Comparison of ENCODE assay signal across 24 cellular contexts in genomic region chr15:101308604-101309435, GRCh38. TPM values are rescaled to one million over a fixed set of nuclear protein-coding genes. Genes with fewer than 3 reads are reported as not detected.
A peak's percentile ranks its signal among the peaks of the same experiment; 100 is the strongest.
DNase-seq lines count a peak whose midpoint lies in the region; ATAC-seq, FAIRE-seq and TF ChIP-seq lines count a peak whose summit lies in the region.
"Had no signal": no experiment of that assay in that cellular context is flagged by ENCODE, and none has a peak within 500 bp of the region (broad histone marks: within the 10 kb centered on the region; RNA-seq: fewer than 3 reads in every experiment).

No MANE protein-coding gene starts in this region.

- peak; percentile 54 for ATAC-seq in GM12878

- no peak overlapping the region for H3K27ac ChIP-seq in GM12878 (ENCODE audit: control insufficient read depth, insufficient read depth)
- no peak overlapping the region for H3K27ac ChIP-seq in spleen
- H3K27ac ChIP-seq: BLaER1, brain microvascular endothelial cell, epithelial cell of prostate, parathyroid adenoma had no signal

- SMC1A ChIA-PET in GM12878 (lab: Charles Lee; ENCODE audit: uncharacterized antibody, unreplicated experiment) = no interaction called here

- BruUV-seq in GM12878 (replicated peaks; lab: Mats Ljungman, UMichigan) = no TSS peak

- DNase-seq in activated effector memory CD4-positive, alpha-beta T cell treated with anti-CD3 and anti-CD28 coated beads, Interleukin-2, amount 50 U/mL, for 16 hours = peak; percentile 19
- DNase-seq in activated effector memory CD4-positive, alpha-beta T cell treated with Interleukin-2 at 50 U/mL for 16 hours = no peak
- DNase-seq in NCI-H1417 treated with DMSO at 0.1 percent for 48 hours (lab: John Stamatoyannopoulos, UW) (peak; percentile 10), GM12878 (ENCODE audit: low read depth, low spot score) (no peak), spleen (peak; percentile 65), NCI-H2196 (lab: John Stamatoyannopoulos, UW; ENCODE audit: unreplicated experiment) (no peak), SIG-M5 treated with dmso at 0.1 percent for 504 hours (lab: John Stamatoyannopoulos, UW; ENCODE audit: unreplicated experiment) (no peak)
- DNase-seq: activated CD4-positive, alpha-beta T cell treated with anti-CD3 and anti-CD28 coated beads for 4 hours; activated naive CD4-positive, alpha-beta T cell treated with anti-CD3 and anti-CD28 coated beads, Interleukin-2, amount 50 U/mL, for 16 hours; amniotic stem cell; brain microvascular endothelial cell; COR-L47; effector CD4-positive, alpha-beta T cell; HCEC 1CT; NCI-H1105; NCI-H2171 treated with DMSO at 0.1 percent for 48 hours; nephron progenitor cell; stimulated activated CD4-positive, alpha-beta T cell treated with anti-CD3 and anti-CD28 coated beads, Interleukin-2, amount 100 ng/mL, for 48 hours; substantia nigra had no signal

- no peak for TF ChIP-seq RAD21 in GM12878 (IDR thresholded peaks at IDR 0.05; ENCODE audit: insufficient read depth, low read depth, low read length)

- H3K9ac ChIP-seq in GM12878 (ENCODE audit: control insufficient read depth, insufficient read depth, low read length) = no peak overlapping the region
- H3K9ac ChIP-seq: BLaER1, parathyroid adenoma had no signal

- in situ Hi-C loops in GM12878 (cut with MboI) = no loop called here

- H3K9me3 ChIP-seq in GM12878 (replicated peaks; ENCODE audit: control insufficient read depth, insufficient read depth, low read length) (no peaks in the 10 kb centered on the region), spleen (no peaks in the 10 kb centered on the region)
- H3K9me3 ChIP-seq: BLaER1 had no signal

- TF ChIP-seq EP300 in GM12878 (IDR thresholded peaks at IDR 0.05; ENCODE audit: borderline replicate concordance in 1 of 2, control insufficient read depth in 1 of 2, low read depth in 2 of 2, low read length in 2 of 2) = no peak

- H4K20me1 ChIP-seq in GM12878 (ENCODE audit: control insufficient read depth, insufficient read depth) = no peaks in the 10 kb centered on the region
- H4K20me1 ChIP-seq: BLaER1 had no signal

- TF ChIP-seq POLR2A in GM12878 (IDR thresholded peaks at IDR 0.05; ENCODE audit: low read depth, low read length) (no peak), spleen (IDR thresholded peaks at IDR 0.05) (no peak)

- CTCF ChIA-PET in GM12878 (lab: Yijun Ruan, JAX) = interaction anchor here (0.6 kb wide), 2 partner anchors 13 to 1649 kb away, joined by 3 to 4 read pairs; no protein-coding TSS in a partner anchor

- 27% methylated on average over 20 of the region's 20 CpGs for WGBS in GM12878 (ENCODE audit: insufficient coverage, insufficient replicate concordance, low lambda C conversion rate, missing lambda C conversion rate)
- WGBS in spleen, 5 donors = 82 to 87% (median 83%) methylated on average over 10 to 20 of the region's 20 CpGs

- intact Hi-C loops in GM12878 (cut with micrococcal nuclease; ENCODE audit: unreplicated experiment) = no loop called here
- intact Hi-C loops in spleen (cut with DNase I; ENCODE audit: low total_unique reads) = no loop called here

- H3K79me2 ChIP-seq in GM12878 (ENCODE audit: control insufficient read depth, insufficient read depth, low read length) = no peaks in the 10 kb centered on the region
- H3K79me2 ChIP-seq: parathyroid adenoma had no signal

- FAIRE-seq in GM12878 (lab: Jason Lieb, UNC) = no peak
- FAIRE-seq: GM18507, islet of Langerhans had no signal

- POLR2A ChIA-PET in GM12878 (lab: Charles Lee) = no interaction called here

- H3K4me2 ChIP-seq in GM12878 (ENCODE audit: control insufficient read depth, insufficient read depth) = no peak overlapping the region
- H3K4me2 ChIP-seq: BLaER1 had no signal

- no peaks in the 10 kb centered on the region for H3K36me3 ChIP-seq in GM12878 (ENCODE audit: control insufficient read depth in 2 of 2, insufficient read depth in 2 of 2, low read length in 1 of 2)
- peaks cover 0 to 83% (median 10%) of the 10 kb centered on the region in 6 donors for H3K36me3 ChIP-seq in spleen
- H3K36me3 ChIP-seq: BLaER1, brain microvascular endothelial cell had no signal

- H3K4me3 ChIP-seq in GM12878 (no peak overlapping the region), spleen (no peak overlapping the region)
- H3K4me3 ChIP-seq: BLaER1 had no signal

- H2AFZ ChIP-seq in GM12878 (ENCODE audit: control insufficient read depth, low read depth, low read length) = no peak overlapping the region
- H2AFZ ChIP-seq: parathyroid adenoma had no signal

- H3K27me3 ChIP-seq in GM12878 (replicated peaks in 1 of 2; ENCODE audit: control insufficient read depth in 2 of 2, insufficient read depth in 2 of 2, low read length in 1 of 2) (peaks cover 0 to 1% of the 10 kb centered on the region in 2 experiments; a peak in 2 of 4 replicates), spleen (replicated peaks in 1 of 7) (peaks cover 0 to 4% (median 0%) of the 10 kb centered on the region in 7 donors)
- H3K27me3 ChIP-seq: BLaER1, brain microvascular endothelial cell had no signal

- H3K4me1 ChIP-seq in GM12878 (ENCODE audit: control insufficient read depth, insufficient read depth, low read length) = no peaks in the 10 kb centered on the region
- no peaks in the 10 kb centered on the region for H3K4me1 ChIP-seq in spleen
- H3K4me1 ChIP-seq: parathyroid adenoma had no signal

- RAD21 ChIA-PET in GM12878 (lab: Charles Lee; ENCODE audit: unreplicated experiment) = no interaction called here

- TF ChIP-seq CTCF in GM12878 (IDR thresholded peaks at IDR 0.05 in 2 of 3, conservative IDR thresholded peaks at IDR 0.05 in 1 of 3; ENCODE audit: control insufficient read depth in 2 of 3, extremely low read depth in 1 of 3, insufficient read depth in 1 of 3, low read depth in 3 of 3, low read length in 3 of 3) (no peak), spleen (IDR thresholded peaks at IDR 0.05 in 8 of 11, conservative IDR thresholded peaks at IDR 0.05 in 3 of 11) (no peak)

TF ChIP-seq in GM12878, 131 proteins besides CTCF, POLR2A, EP300 and RAD21 (continues in another document):
- peak; percentile 27; the same call in 1 of the 2 replicates for TF ChIP-seq RUNX3 (IDR thresholded peaks at IDR 0.05; ENCODE audit: low read length)

RNA-seq across cellular contexts. Expression of gene SNRPA1, which starts 13.8 kb away (rescaled TPM):
- 112 TPM in 2 replicates for total RNA-seq in GM12878 (2013; cell fraction: nucleolus; rRNA removed)
- 88.4 and 95.1 TPM in 2 replicates for total RNA-seq in GM12878 (2014; rRNA removed)
- total RNA-seq in GM12878 (2014; rRNA removed; fragmentation: Illumina TruSeq; extraction: Trizol) = 54.3 and 59.9 TPM in 2 replicates
- total RNA-seq in GM12878 (2021) = 117 and 126 TPM in 2 replicates
- 149 TPM for polyA plus RNA-seq in GM12878 (2011; ENCODE audit: low read depth)
- polyA plus RNA-seq in GM12878 (2011; rRNA removed) = 267 and 344 TPM in 2 replicates
- 146 and 176 TPM in 2 replicates for polyA plus RNA-seq in GM12878 (2011; cell fraction: cytosol; rRNA removed)
- 172 and 183 TPM in 2 replicates for polyA plus RNA-seq in GM12878 (2011; cell fraction: nucleus; rRNA removed)
- 111 and 176 TPM in 2 replicates for polyA plus RNA-seq in GM12878 (2012)
- polyA plus RNA-seq in GM12878 (2014; fragmentation: Illumina TruSeq; extraction: Trizol) = 138 and 154 TPM in 2 replicates
- 100 to 1,000 TPM; 174 to 238 TPM for polyA plus RNA-seq in GM12878 (2014; fragmentation: Nextera tagmentation; extraction: Ambion mirVana)
- polyA plus RNA-seq in GM12878 (2014; rRNA removed) = 123 and 149 TPM in 2 replicates
- polyA plus RNA-seq in GM12878 (2016; fragmentation: Nextera tagmentation; extraction: Ambion mirVana) = 100 to 1,000 TPM; 240 to 258 TPM
- polyA minus RNA-seq in GM12878 (2011; rRNA and poly(A)+ RNA removed) = 55.1 and 81.8 TPM in 2 replicates
- polyA minus RNA-seq in GM12878 (2011; cell fraction: cytosol; rRNA and poly(A)+ RNA removed) = 42.9 and 46.5 TPM in 2 replicates
- polyA minus RNA-seq in GM12878 (2011; cell fraction: nucleus; rRNA and poly(A)+ RNA removed) = 27.8 and 38.6 TPM in 2 replicates
- 10 to 100 TPM; 56.2 to 85.4 (median 68.8) TPM for total RNA-seq in spleen
- 10 to 100 TPM; 74.6 to 75.1 (median 74.7) TPM for polyA plus RNA-seq in spleen

RNA-seq across cellular contexts. Expression of gene SELENOS, which starts 31.5 kb away (rescaled TPM):
- total RNA-seq in GM12878 (2013; cell fraction: nucleolus; rRNA removed) = 50.5 and 66.2 TPM in 2 replicates
- 30.7 and 36.4 TPM in 2 replicates for total RNA-seq in GM12878 (2014; rRNA removed)
- total RNA-seq in GM12878 (2014; rRNA removed; fragmentation: Illumina TruSeq; extraction: Trizol) = 35.7 and 37.8 TPM in 2 replicates
- total RNA-seq in GM12878 (2021) = 29.0 and 33.4 TPM in 2 replicates
- polyA plus RNA-seq in GM12878 (2011; ENCODE audit: low read depth) = 37.2 TPM
- polyA plus RNA-seq in GM12878 (2011; rRNA removed) = 62.9 and 73.8 TPM in 2 replicates
- 43.7 and 45.0 TPM in 2 replicates for polyA plus RNA-seq in GM12878 (2011; cell fraction: cytosol; rRNA removed)
- 30.2 and 33.3 TPM in 2 replicates for polyA plus RNA-seq in GM12878 (2011; cell fraction: nucleus; rRNA removed)
- polyA plus RNA-seq in GM12878 (2012) = 42.4 and 44.3 TPM in 2 replicates
- 34.9 and 35.8 TPM in 2 replicates for polyA plus RNA-seq in GM12878 (2014; fragmentation: Illumina TruSeq; extraction: Trizol)
- polyA plus RNA-seq in GM12878 (2014; fragmentation: Nextera tagmentation; extraction: Ambion mirVana) = 10 to 100 TPM; 25.8 to 36.7 TPM
- polyA plus RNA-seq in GM12878 (2014; rRNA removed) = 39.4 and 48.7 TPM in 2 replicates
- 10 to 100 TPM; 87.9 to 90.1 TPM for polyA plus RNA-seq in GM12878 (2016; fragmentation: Nextera tagmentation; extraction: Ambion mirVana)
- 27.9 and 31.7 TPM in 2 replicates for polyA minus RNA-seq in GM12878 (2011; rRNA and poly(A)+ RNA removed)
- 7.9 and 8.7 TPM in 2 replicates for polyA minus RNA-seq in GM12878 (2011; cell fraction: cytosol; rRNA and poly(A)+ RNA removed)
- polyA minus RNA-seq in GM12878 (2011; cell fraction: nucleus; rRNA and poly(A)+ RNA removed) = 25.0 and 38.4 TPM in 2 replicates
- total RNA-seq in spleen = 100 to 1,000 TPM in 1 of 7 donors, 10 to 100 TPM in 6; 47.3 to 109 (median 63.8) TPM
- 10 to 100 TPM; 25.7 to 41.1 (median 39.7) TPM for polyA plus RNA-seq in spleen

RNA-seq across cellular contexts. Expression of gene CHSY1, which starts 57.0 kb away (rescaled TPM):
- total RNA-seq in GM12878 (2013; cell fraction: nucleolus; rRNA removed) = 82.5 and 96.0 TPM in 2 replicates
- total RNA-seq in GM12878 (2014; rRNA removed) = 9.8 and 11.1 TPM in 2 replicates
- 14.2 and 14.7 TPM in 2 replicates for total RNA-seq in GM12878 (2014; rRNA removed; fragmentation: Illumina TruSeq; extraction: Trizol)
- total RNA-seq in GM12878 (2021) = 17.5 and 17.8 TPM in 2 replicates
- polyA plus RNA-seq in GM12878 (2011; ENCODE audit: low read depth) = 7.5 TPM
- 31.2 and 41.1 TPM in 2 replicates for polyA plus RNA-seq in GM12878 (2011; rRNA removed)
- polyA plus RNA-seq in GM12878 (2011; cell fraction: cytosol; rRNA removed) = 17.9 and 23.9 TPM in 2 replicates
- polyA plus RNA-seq in GM12878 (2011; cell fraction: nucleus; rRNA removed) = 19.2 and 19.8 TPM in 2 replicates
- polyA plus RNA-seq in GM12878 (2012) = 7.4 and 12.5 TPM in 2 replicates
- polyA plus RNA-seq in GM12878 (2014; fragmentation: Illumina TruSeq; extraction: Trizol) = 16.1 and 18.9 TPM in 2 replicates
- 10 to 100 TPM in 1 of 2 experiments, 1 to 10 TPM in 1; 5.1 to 10.0 TPM for polyA plus RNA-seq in GM12878 (2014; fragmentation: Nextera tagmentation; extraction: Ambion mirVana)
- 10.8 and 11.0 TPM in 2 replicates for polyA plus RNA-seq in GM12878 (2014; rRNA removed)
- polyA plus RNA-seq in GM12878 (2016; fragmentation: Nextera tagmentation; extraction: Ambion mirVana) = 1 to 10 TPM; 1.4 to 1.8 TPM
- polyA minus RNA-seq in GM12878 (2011; rRNA and poly(A)+ RNA removed) = 36.3 and 39.7 TPM in 2 replicates
- 14.3 and 16.0 TPM in 2 replicates for polyA minus RNA-seq in GM12878 (2011; cell fraction: cytosol; rRNA and poly(A)+ RNA removed)
- 13.2 and 20.8 TPM in 2 replicates for polyA minus RNA-seq in GM12878 (2011; cell fraction: nucleus; rRNA and poly(A)+ RNA removed)
- total RNA-seq in spleen = 10 to 100 TPM; 50.2 to 99.5 (median 55.9) TPM
- 1 to 10 TPM; 6.8 to 9.2 (median 8.3) TPM for polyA plus RNA-seq in spleen

Comparison
In these comparisons a context has a peak if more than half of its experiments do, and no peak if none do; other contexts are left out.
1. DNase-seq: peak in activated effector memory CD4-positive, alpha-beta T cell treated with anti-CD3 and anti-CD28 coated beads, Interleukin-2, amount 50 U/mL, for 16 hours (single experiment), NCI-H1417 treated with DMSO at 0.1 percent for 48 hours (single experiment) and spleen (single experiment); none in activated effector memory CD4-positive, alpha-beta T cell treated with Interleukin-2 at 50 U/mL for 16 hours (single experiment), GM12878 (single experiment), NCI-H2196 (single experiment) and SIG-M5 treated with dmso at 0.1 percent for 504 hours (single experiment).